Comparison of ENCODE assay signal across 12 cellular contexts in genomic region chr4:2846172-2846571, GRCh38. TPM values are rescaled to one million over a fixed set of nuclear protein-coding genes. Genes with fewer than 3 reads are reported as not detected.
A peak's percentile ranks its signal among the peaks of the same experiment; 100 is the strongest.
DNase-seq lines count a peak whose midpoint lies in the region; ATAC-seq, FAIRE-seq and TF ChIP-seq lines count a peak whose summit lies in the region.
"Had no signal": no experiment of that assay in that cellular context is flagged by ENCODE, and none has a peak within 500 bp of the region (broad histone marks: within the 10 kb centered on the region; RNA-seq: fewer than 3 reads in every experiment).

No MANE protein-coding gene starts in this region.

- H3K9me1 ChIP-seq in IMR-90 (ENCODE audit: insufficient read depth, low read length), result peaks cover 9% of the 10 kb centered on the region

- no peak overlapping the region for H4K8ac ChIP-seq in IMR-90 (ENCODE audit: low read depth in 2 of 2, low read length in 2 of 2)

- H3K79me1 ChIP-seq in IMR-90 (ENCODE audit: low read depth in 1 of 2, low read length in 2 of 2), result peaks cover 11 to 42% of the 10 kb centered on the region in 2 experiments

- H3K9me3 ChIP-seq in CD4-positive, alpha-beta memory T cell (ENCODE audit: control insufficient read depth in 1 of 2, low read length in 2 of 2), result no peaks in the 10 kb centered on the region
- H3K9me3 ChIP-seq in IMR-90 (ENCODE audit: control insufficient read depth, insufficient read depth, low read length), result no peaks in the 10 kb centered on the region
- H3K9me3 ChIP-seq: suprapubic skin had no signal

- TF ChIP-seq RAD21 in IMR-90 (IDR thresholded peaks at IDR 0.05; ENCODE audit: low read length), result no peak

- no TSS peak for BruUV-seq in IMR-90 (replicated peaks; lab: Mats Ljungman, UMichigan)

- peaks cover 65% of the 10 kb centered on the region for H4K20me1 ChIP-seq in IMR-90 (ENCODE audit: insufficient read depth, low read length)

- H3K14ac ChIP-seq in IMR-90 (replicated peaks; ENCODE audit: low read depth, low read length), result no peak overlapping the region

- no peak for FAIRE-seq in RCC 7860 (lab: Jason Lieb, UNC)

- DNase-seq in CD4-positive, alpha-beta memory T cell, result no peak
- DNase-seq in IMR-90 (no peak), natural killer cell (no peak), sciatic nerve (ENCODE audit: low spot score) (no peak), RCC 7860 (ENCODE audit: low spot score) (no peak)
- DNase-seq: GF-D8, MV-4-11, right cardiac atrium had no signal

- no CpG with 5 or more reads among the region's 2 CpGs for WGBS in IMR-90 (ENCODE audit: extremely low coverage in 2 of 2, insufficient read length in 1 of 2), 2 experiments

- peaks cover 0 to 1% (median 0%) of the 10 kb centered on the region in 8 donors for H3K9me3 Mint-ChIP-seq in CD4-positive, alpha-beta memory T cell
- no peaks in the 10 kb centered on the region for H3K9me3 Mint-ChIP-seq in activated naive CD8-positive, alpha-beta T cell (ENCODE audit: low read depth)
- no peaks in the 10 kb centered on the region for H3K9me3 Mint-ChIP-seq in natural killer cell

- no peak overlapping the region for H3K23ac ChIP-seq in IMR-90 (ENCODE audit: low read depth, low read length)

- intact Hi-C loops in CD4-positive, alpha-beta memory T cell (cut with micrococcal nuclease), result no loop called here
- intact Hi-C loops in IMR-90 (cut with micrococcal nuclease), result loop anchor here (1.0 kb wide), 1 partner anchor 12 kb away; no protein-coding TSS in a partner anchor
- intact Hi-C loops in natural killer cell (cut with micrococcal nuclease), result loop anchor here (5.0 kb wide), 1 partner anchor 86 kb away; no protein-coding TSS in a partner anchor
- intact Hi-C loops in sciatic nerve (cut with DNase I), result no loop called here

- no peak overlapping the region for H2BK5ac ChIP-seq in IMR-90 (ENCODE audit: low read depth, low read length, poor library complexity, severe bottlenecking)

- H3K4me1 ChIP-seq in CD4-positive, alpha-beta memory T cell (ENCODE audit: insufficient read depth, low read length), result peaks cover 73% of the 10 kb centered on the region
- peaks cover 14% of the 10 kb centered on the region for H3K4me1 ChIP-seq in IMR-90 (ENCODE audit: control insufficient read depth, insufficient read depth, low read length)

- H3K27me3 ChIP-seq in CD4-positive, alpha-beta memory T cell (ENCODE audit: insufficient read depth, low read length), result no peaks in the 10 kb centered on the region
- no peaks in the 10 kb centered on the region for H3K27me3 ChIP-seq in IMR-90 (ENCODE audit: control insufficient read depth, insufficient read depth, low read length)
- H3K27me3 ChIP-seq: suprapubic skin had no signal

- no peaks in the 10 kb centered on the region for H3K27me3 Mint-ChIP-seq in CD4-positive, alpha-beta memory T cell
- H3K27me3 Mint-ChIP-seq in activated naive CD8-positive, alpha-beta T cell, result no peaks in the 10 kb centered on the region
- no peaks in the 10 kb centered on the region for H3K27me3 Mint-ChIP-seq in natural killer cell (ENCODE audit: low read depth in 2 of 2)

- ATAC-seq in IMR-90 (ENCODE audit: low read depth) (no peak), natural killer cell (no peak), sciatic nerve (no peak), HG03342 (IDR thresholded peaks at IDR 0.05; ENCODE audit: unreplicated experiment) (no peak)
- ATAC-seq: HCT116, right cardiac atrium had no signal

- H2AK9ac ChIP-seq in IMR-90 (replicated peaks; ENCODE audit: low read depth, low read length, poor library complexity), result no peak overlapping the region

- H2BK20ac ChIP-seq in IMR-90 (ENCODE audit: low read depth, low read length), result no peak overlapping the region

- TF ChIP-seq CTCF in IMR-90 (conservative IDR thresholded peaks at IDR 0.05; ENCODE audit: low read depth, low read length), result no peak
- TF ChIP-seq CTCF in natural killer cell (IDR thresholded peaks at IDR 0.05), result no peak

- no peak overlapping the region for H4K5ac ChIP-seq in IMR-90 (ENCODE audit: low read depth, low read length)

- H2BK120ac ChIP-seq in IMR-90 (ENCODE audit: low read depth, low read length), result no peak overlapping the region

- dilution Hi-C loops in IMR-90 (cut with HindIII; ENCODE audit: low sequenced_read_pairs, unreplicated experiment), result no loop called here

- POLR2A ChIA-PET in CD4-positive, alpha-beta memory T cell (lab: Charles Lee; ENCODE audit: partially characterized antibody), result interaction anchor here (1.1 kb wide), 1 partner anchor 32 kb away, joined by 3 read pairs; no protein-coding TSS in a partner anchor
- POLR2A ChIA-PET in IMR-90 (lab: Charles Lee; ENCODE audit: unreplicated experiment), result no interaction called here

- H2AK5ac ChIP-seq in IMR-90 (ENCODE audit: low read depth, low read length), result no peak overlapping the region

- H4K91ac ChIP-seq in IMR-90 (ENCODE audit: insufficient read depth, low read depth, low read length), result no peak overlapping the region

- peak overlapping the region in 7 of 8 donors; percentile 88 to 98 (median 93) for H3K4me3 Mint-ChIP-seq in CD4-positive, alpha-beta memory T cell
- H3K4me3 Mint-ChIP-seq in activated naive CD8-positive, alpha-beta T cell, result peak overlapping the region; percentile 89
- H3K4me3 Mint-ChIP-seq in natural killer cell, result peak overlapping the region; percentile 98

- no peak for TF ChIP-seq POLR2A in IMR-90 (IDR thresholded peaks at IDR 0.05; ENCODE audit: low read depth, low read length)

- H3K18ac ChIP-seq in IMR-90 (ENCODE audit: low read depth, low read length), result no peak overlapping the region

- no peaks in the 10 kb centered on the region for H3K36me3 ChIP-seq in CD4-positive, alpha-beta memory T cell (ENCODE audit: insufficient read depth, low read length)
- H3K36me3 ChIP-seq in IMR-90 (ENCODE audit: control insufficient read depth, insufficient read depth, low read length), result no peaks in the 10 kb centered on the region
- H3K36me3 ChIP-seq: suprapubic skin had no signal

- H3K4me3 ChIP-seq in CD4-positive, alpha-beta memory T cell (ENCODE audit: low read length in 2 of 2), result no peak overlapping the region
- no peak overlapping the region for H3K4me3 ChIP-seq in IMR-90 (ENCODE audit: insufficient read depth, low read depth, low read length)
- H3K4me3 ChIP-seq: suprapubic skin had no signal

- no peak overlapping the region for H3K9ac ChIP-seq in IMR-90 (ENCODE audit: low read depth, low read length)

- no peak overlapping the region for H2AFZ ChIP-seq in IMR-90 (replicated peaks; ENCODE audit: low read length, poor library complexity)

- in situ Hi-C loops in IMR-90 (cut with MboI; ENCODE audit: low sequenced_read_pairs), result no loop called here

- H3K27ac Mint-ChIP-seq in CD4-positive, alpha-beta memory T cell, result peak overlapping the region in 5 of 7 donors; percentile 49 to 95 (median 66)
- peak overlapping the region; percentile 79 for H3K27ac Mint-ChIP-seq in activated naive CD8-positive, alpha-beta T cell
- H3K27ac Mint-ChIP-seq in natural killer cell, result peak overlapping the region; percentile 91 to 94

- no peak overlapping the region for H3K27ac ChIP-seq in CD4-positive, alpha-beta memory T cell (ENCODE audit: low read depth, low read length)
- no peak overlapping the region for H3K27ac ChIP-seq in IMR-90 (ENCODE audit: insufficient read depth, low read length)
- H3K27ac ChIP-seq: suprapubic skin had no signal

- CTCF ChIA-PET in CD4-positive, alpha-beta memory T cell (lab: Charles Lee; ENCODE audit: partially characterized antibody), result interaction anchor here (1.1 to 2.2 kb wide), 2 partner anchors 16 to 83 kb away, joined by 5 to 9 read pairs; no protein-coding TSS in a partner anchor
- CTCF ChIA-PET in IMR-90 (lab: Yijun Ruan, JAX), result interaction anchor here (0.9 kb wide), 1 partner anchor 83 kb away, joined by 3 read pairs; no protein-coding TSS in a partner anchor

- H2BK15ac ChIP-seq in IMR-90 (ENCODE audit: low read depth, low read length), result no peak overlapping the region

- H3K36me3 Mint-ChIP-seq in CD4-positive, alpha-beta memory T cell, result peaks cover 0 to 6% of the 10 kb centered on the region in 2 donors
- H3K36me3 Mint-ChIP-seq in activated naive CD8-positive, alpha-beta T cell, result no peaks in the 10 kb centered on the region
- H3K36me3 Mint-ChIP-seq in natural killer cell, result no peaks in the 10 kb centered on the region

- H3K4me1 Mint-ChIP-seq in CD4-positive, alpha-beta memory T cell, result peaks cover 46 to 78% (median 62%) of the 10 kb centered on the region in 4 donors
- peaks cover 66% of the 10 kb centered on the region for H3K4me1 Mint-ChIP-seq in activated naive CD8-positive, alpha-beta T cell (ENCODE audit: low read depth)
- peaks cover 69 to 75% of the 10 kb centered on the region in 2 donors for H3K4me1 Mint-ChIP-seq in natural killer cell

- no peak overlapping the region for H3K4ac ChIP-seq in IMR-90 (ENCODE audit: low read depth, low read length)

- peak overlapping the region; percentile 37; the same call in 1 of the 2 replicates for H3K4me2 ChIP-seq in IMR-90 (ENCODE audit: low read depth, low read length)

- no peak overlapping the region for H3K56ac ChIP-seq in IMR-90 (ENCODE audit: extremely low read depth, insufficient read depth, low read length)

TF ChIP-seq in IMR-90, 13 proteins besides CTCF, POLR2A, EP300 and RAD21 (continues in another document):
- no peak for TF ChIP-seq ELK1 (IDR thresholded peaks at IDR 0.05; ENCODE audit: borderline replicate concordance, low read depth, low read length)
- TF ChIP-seq SMC3 (IDR thresholded peaks at IDR 0.05; ENCODE audit: low read depth, low read length), result no peak
- TF ChIP-seq MAFK (IDR thresholded peaks at IDR 0.05; ENCODE audit: low read depth, low read length), result no peak

RNA-seq across cellular contexts. Expression of gene ADD1, which starts 2.5 kb away (rescaled TPM):
- 100 to 1,000 TPM; 289 to 293 TPM for total RNA-seq in CD4-positive, alpha-beta memory T cell
- 100 to 1,000 TPM; 159 to 171 TPM for polyA plus RNA-seq in CD4-positive, alpha-beta memory T cell
- 117 and 122 TPM in 2 replicates for total RNA-seq in IMR-90 (2012; rRNA removed)
- 190 and 215 TPM in 2 replicates for polyA plus RNA-seq in IMR-90 (2012; rRNA removed)
- polyA plus RNA-seq in IMR-90 (2012; cell fraction: cytosol; rRNA removed), result 170 and 354 TPM in 2 replicates
- polyA plus RNA-seq in IMR-90 (2012; cell fraction: nucleus; rRNA removed; ENCODE audit: low replicate concordance), result 291 and 369 TPM in 2 replicates
- 100 to 1,000 TPM; 383 to 465 (median 452) TPM for total RNA-seq in natural killer cell
- 429 TPM for total RNA-seq in sciatic nerve

RNA-seq across cellular contexts. Expression of gene SH3BP2, which starts 53.3 kb away (rescaled TPM):
- 10 to 100 TPM; 37.9 to 44.3 TPM for total RNA-seq in CD4-positive, alpha-beta memory T cell
- 10 to 100 TPM in 1 of 2 donors, 1 to 10 TPM in 1; 3.8 to 16.3 TPM for polyA plus RNA-seq in CD4-positive, alpha-beta memory T cell
- total RNA-seq in IMR-90 (2012; rRNA removed) (8.9 and 9.0 TPM in 2 replicates), natural killer cell (100 to 1,000 TPM; 213 to 283 (median 221) TPM), sciatic nerve (82.7 TPM)
- polyA plus RNA-seq in IMR-90 (2012; rRNA removed), result 37.2 and 45.3 TPM in 2 replicates
- polyA plus RNA-seq in IMR-90 (2012; cell fraction: cytosol; rRNA removed), result 20.8 and 21.2 TPM in 2 replicates
- 229 and 480 TPM in 2 replicates for polyA plus RNA-seq in IMR-90 (2012; cell fraction: nucleus; rRNA removed; ENCODE audit: low replicate concordance)

Comparison
In these comparisons a context has a peak if more than half of its experiments do, and no peak if none do; other contexts are left out.
1. intact Hi-C loops: an anchor here in IMR-90 (1.0 kb wide) and natural killer cell (5.0 kb wide); none called in CD4-positive, alpha-beta memory T cell and sciatic nerve.